ENCODE assay signal across 23 cellular contexts in the genomic region with DNA sequence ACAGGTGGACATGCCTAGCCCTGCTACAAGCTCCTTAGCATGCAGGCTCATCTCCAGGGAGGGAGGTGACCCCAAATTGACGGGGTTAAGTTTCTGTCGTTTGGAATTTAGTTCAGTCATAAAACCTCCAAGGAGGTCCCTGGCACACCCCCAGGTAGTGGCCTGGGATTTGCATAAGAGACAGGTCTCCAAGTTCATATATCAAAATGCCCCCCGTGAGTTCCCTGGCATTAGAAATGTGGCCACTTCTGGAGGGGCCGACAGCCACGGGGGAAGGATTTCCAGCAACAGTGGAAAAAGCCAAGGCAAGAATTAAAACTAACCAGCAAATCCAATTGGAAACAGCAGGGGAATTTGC.
DNase-seq lines count a peak whose midpoint lies in the region; ATAC-seq, FAIRE-seq and TF ChIP-seq lines count a peak whose summit lies in the region.
"Had no signal": no experiment of that assay in that cellular context is flagged by ENCODE, and none has a peak within 500 bp of the region (broad histone marks: within the 10 kb centered on the region; RNA-seq: fewer than 3 reads in every experiment).

No MANE protein-coding gene starts in this region.

- H4K5ac ChIP-seq in H1 (ENCODE audit: insufficient read length, low read depth, low read length) = no peak overlapping the region

- no peak overlapping the region for H3K27ac Mint-ChIP-seq in stimulated activated memory B cell treated with anti-CD40 and anti-IgM and Interleukin-4, amounts not matched to agents 10 μg/mL and 1 μg/mL and 100 μg/mL, for 72 hours
- H3K27ac Mint-ChIP-seq: B cell; CD4-positive, CD25-positive, alpha-beta regulatory T cell; CD8-positive, alpha-beta T cell had no signal

- no peak for FAIRE-seq in H1 (lab: Jason Lieb, UNC)
- FAIRE-seq: A204.1, D721Med, GM12878 had no signal

- H2BK12ac ChIP-seq in H1 (ENCODE audit: low read depth, low read length) = no peak overlapping the region

- no peak overlapping the region for H3K9ac ChIP-seq in H1 (replicated peaks in 1 of 4; ENCODE audit: extremely low read depth in 1 of 4, low read depth in 3 of 4, low read length in 3 of 4)
- H3K9ac ChIP-seq: BLaER1 had no signal

- no peak overlapping the region for H4K91ac ChIP-seq in H1 (replicated peaks; ENCODE audit: insufficient read length, low read length)

- no peaks in the 10 kb centered on the region for H3K23me2 ChIP-seq in H1 (ENCODE audit: low read depth, low read length)

- H4K8ac ChIP-seq in H1 (ENCODE audit: extremely low read depth, insufficient read depth, low read length) = no peak overlapping the region

- no peak overlapping the region for H3K56ac ChIP-seq in H1 (replicated peaks; ENCODE audit: insufficient read length, low read depth, low read length)

- CTCF ChIA-PET in HEK293 (lab: Yijun Ruan, JAX) (no interaction called here), H1 (lab: Charles Lee; ENCODE audit: partially characterized antibody) (interaction anchor here (0.7 to 1.8 kb wide), 3 partner anchors 8 to 16 kb away, joined by 3 to 11 read pairs (median 3); no protein-coding TSS in a partner anchor)

- H3K14ac ChIP-seq in H1 (ENCODE audit: insufficient read length) = no peak overlapping the region

- POLR2A ChIA-PET in HEK293 (lab: Yijun Ruan, JAX) (no interaction called here), H1 (lab: Charles Lee; ENCODE audit: partially characterized antibody) (no interaction called here)

- peaks cover 10% of the 10 kb centered on the region for H3K9me3 Mint-ChIP-seq in stimulated activated memory B cell treated with anti-CD40 and anti-IgM and Interleukin-4, amounts not matched to agents 10 μg/mL and 1 μg/mL and 100 μg/mL, for 72 hours
- H3K9me3 Mint-ChIP-seq: CD8-positive, alpha-beta T cell had no signal

- no peak for TF ChIP-seq RAD21 in H1 (IDR thresholded peaks at IDR 0.05 in 1 of 2, conservative IDR thresholded peaks at IDR 0.05 in 1 of 2; ENCODE audit: low read depth in 2 of 2, low read length in 2 of 2)

- H3K27me3 ChIP-seq in H1 (replicated peaks in 1 of 4; ENCODE audit: control insufficient read depth in 3 of 4, extremely low read depth in 1 of 4, insufficient read depth in 3 of 4, low read length in 3 of 4) (no peaks in the 10 kb centered on the region), stomach (no peaks in the 10 kb centered on the region)
- H3K27me3 ChIP-seq: BLaER1 had no signal

- no peak overlapping the region for H2BK120ac ChIP-seq in H1 (replicated peaks; ENCODE audit: low read depth, low read length)

- H3K9me3 ChIP-seq in HEK293 (ENCODE audit: control insufficient read depth, insufficient read depth, low read depth, low read length) (no peaks in the 10 kb centered on the region), H1 (ENCODE audit: insufficient read depth in 2 of 2, low read depth in 1 of 2, low read length in 1 of 2) (no peaks in the 10 kb centered on the region), stomach (peaks cover 0 to 6% (median 0%) of the 10 kb centered on the region in 4 donors)
- H3K9me3 ChIP-seq: BLaER1 had no signal

- no peak for ATAC-seq in GM18519 (IDR thresholded peaks at IDR 0.05; ENCODE audit: low FRiP score, unreplicated experiment)
- no peak for ATAC-seq in stimulated activated memory B cell treated with anti-CD40 and anti-IgM and Interleukin-4, amounts not matched to agents 10 μg/mL and 1 μg/mL and 100 μg/mL, for 72 hours
- ATAC-seq: CD8-positive, alpha-beta T cell; GM12878 had no signal

- no peaks in the 10 kb centered on the region for H3K4me1 ChIP-seq in HEK293 (ENCODE audit: control insufficient read depth, insufficient read depth, low read length)
- H3K4me1 ChIP-seq in H1 (replicated peaks in 1 of 4; ENCODE audit: control insufficient read depth in 3 of 4, insufficient read depth in 4 of 4, low read length in 3 of 4) = no peaks in the 10 kb centered on the region
- H3K4me1 ChIP-seq in stomach = no peaks in the 10 kb centered on the region

- H4K20me1 ChIP-seq in H1 (replicated peaks in 1 of 2; ENCODE audit: control insufficient read depth in 1 of 2, insufficient read depth in 2 of 2, low read length in 2 of 2) = no peaks in the 10 kb centered on the region
- H4K20me1 ChIP-seq: BLaER1 had no signal

- no peak overlapping the region for H3K4ac ChIP-seq in H1 (replicated peaks; ENCODE audit: insufficient read length, low read depth, low read length)

- H3K4me3 Mint-ChIP-seq in stimulated activated memory B cell treated with anti-CD40 and anti-IgM and Interleukin-4, amounts not matched to agents 10 μg/mL and 1 μg/mL and 100 μg/mL, for 72 hours = no peak overlapping the region
- H3K4me3 Mint-ChIP-seq: B cell; CD4-positive, CD25-positive, alpha-beta regulatory T cell; CD8-positive, alpha-beta T cell had no signal

- H2AFZ ChIP-seq in H1 (ENCODE audit: low read length) = no peak overlapping the region

- no peak overlapping the region for H3K18ac ChIP-seq in H1 (ENCODE audit: extremely low read depth, low read length)

- H3K23ac ChIP-seq in H1 (ENCODE audit: insufficient read length) = no peak overlapping the region

- H2BK15ac ChIP-seq in H1 (ENCODE audit: low read length) = no peak overlapping the region

- H3K79me1 ChIP-seq in H1 (ENCODE audit: low read depth, low read length) = no peaks in the 10 kb centered on the region

- H3K79me2 ChIP-seq in H1 (ENCODE audit: control insufficient read depth in 1 of 2, insufficient read depth in 2 of 2, low read length in 2 of 2) = no peaks in the 10 kb centered on the region

- no peaks in the 10 kb centered on the region for H3K36me3 ChIP-seq in HEK293 (ENCODE audit: control insufficient read depth in 2 of 2, insufficient read depth in 1 of 2, low read length in 2 of 2)
- H3K36me3 ChIP-seq in H1 (ENCODE audit: control insufficient read depth in 2 of 4, insufficient read depth in 4 of 4, low read length in 3 of 4) = no peaks in the 10 kb centered on the region
- no peaks in the 10 kb centered on the region for H3K36me3 ChIP-seq in stomach
- H3K36me3 ChIP-seq: BLaER1 had no signal

- H2AK5ac ChIP-seq in H1 (ENCODE audit: low read depth, low read length) = 0 out of 2 replicates have a peak overlapping the region, but pooled peaks have one; percentile 53

- no peak overlapping the region for H2BK20ac ChIP-seq in H1 (ENCODE audit: low read length)

- H3K36me3 Mint-ChIP-seq in stimulated activated memory B cell treated with anti-CD40 and anti-IgM and Interleukin-4, amounts not matched to agents 10 μg/mL and 1 μg/mL and 100 μg/mL, for 72 hours = no peaks in the 10 kb centered on the region
- H3K36me3 Mint-ChIP-seq: CD4-positive, CD25-positive, alpha-beta regulatory T cell; CD8-positive, alpha-beta T cell had no signal

- H3K4me3 ChIP-seq in HEK293 (ENCODE audit: low read depth, low read length) (no peak overlapping the region), H1 (ENCODE audit: extremely low read depth in 1 of 4, insufficient read depth in 2 of 4, low read depth in 3 of 4, low read length in 4 of 4) (no peak overlapping the region), stomach (no peak overlapping the region)
- H3K4me3 ChIP-seq: BLaER1, GM12878 had no signal

- no peak overlapping the region for H2BK5ac ChIP-seq in H1 (ENCODE audit: low read depth, low read length)

- H3K27me3 Mint-ChIP-seq in stimulated activated memory B cell treated with anti-CD40 and anti-IgM and Interleukin-4, amounts not matched to agents 10 μg/mL and 1 μg/mL and 100 μg/mL, for 72 hours = no peaks in the 10 kb centered on the region
- H3K27me3 Mint-ChIP-seq: B cell; CD4-positive, CD25-positive, alpha-beta regulatory T cell had no signal

- H3K27ac ChIP-seq in HEK293 (ENCODE audit: extremely low read depth, low read depth, low read length) = no peak overlapping the region
- H3K27ac ChIP-seq in H1 (ENCODE audit: low read depth, low read length) = no peak overlapping the region
- H3K27ac ChIP-seq in stomach = no peak overlapping the region
- H3K27ac ChIP-seq: 22Rv1, BLaER1, C4-2B had no signal

- TF ChIP-seq EP300 in H1 (IDR thresholded peaks at IDR 0.05; ENCODE audit: borderline replicate concordance in 1 of 2, low read depth in 2 of 2, low read length in 2 of 2) (no peak), stomach (IDR thresholded peaks at IDR 0.05) (no peak)

- intact Hi-C loops in stomach (cut with DNase I; ENCODE audit: low total_unique reads) = no loop called here

- WGBS in H1 (ENCODE audit: extremely low coverage in 1 of 2, insufficient coverage in 1 of 2, insufficient read length in 1 of 2, insufficient replicate concordance in 2 of 2, low coverage in 1 of 2, low lambda C conversion rate in 2 of 2, missing lambda C conversion rate in 1 of 2), 2 experiments = 72% methylated on average over 5 of the region's 5 CpGs; no CpG with 5 or more reads in 1 of the 2 experiments
- 61 to 80% (median 78%) methylated on average over 5 of the region's 5 CpGs for WGBS in stomach, 5 donors

- TF ChIP-seq POLR2A in H1 (IDR thresholded peaks at IDR 0.05; ENCODE audit: control extremely low read depth in 1 of 2, low read depth in 2 of 2, low read length in 2 of 2) (no peak), stomach (IDR thresholded peaks at IDR 0.05) (no peak)

- no peak for DNase-seq in H1 (ENCODE audit: low read depth in 1 of 2, low spot score in 2 of 2)
- DNase-seq in mesenteric fat pad (ENCODE audit: low spot score) = peak; percentile 62
- peak; percentile 17 for DNase-seq in stomach
- no peak for DNase-seq in Kasumi-1 (lab: John Stamatoyannopoulos, UW)
- DNase-seq: CD4-positive, CD25-positive, alpha-beta regulatory T cell; CD8-positive, alpha-beta T cell; DMS 273 treated with DMSO at 0.1 percent for 48 hours; DMS79; EL; GDM1; GOT3; H7; HCEC 1CT had no signal

- TF ChIP-seq CTCF in HEK293 (tag by site-specific recombination; IDR thresholded peaks at IDR 0.05) = no peak
- no peak for TF ChIP-seq CTCF in H1 (IDR thresholded peaks at IDR 0.05; ENCODE audit: control extremely low read depth in 1 of 3, insufficient read depth in 1 of 3, low read depth in 1 of 3, low read length in 3 of 3)
- TF ChIP-seq CTCF in stomach (IDR thresholded peaks at IDR 0.05) = no peak

- H3K4me2 ChIP-seq in H1 (ENCODE audit: insufficient read depth in 1 of 2, low read depth in 2 of 2, low read length in 2 of 2) = no peak overlapping the region

- no peaks in the 10 kb centered on the region for H3K4me1 Mint-ChIP-seq in stimulated activated memory B cell treated with anti-CD40 and anti-IgM and Interleukin-4, amounts not matched to agents 10 μg/mL and 1 μg/mL and 100 μg/mL, for 72 hours
- H3K4me1 Mint-ChIP-seq: B cell had no signal

TF ChIP-seq in H1, 55 proteins besides CTCF, POLR2A, EP300 and RAD21 (continues in another document):
- TF ChIP-seq RNF2 (IDR thresholded peaks at IDR 0.05; ENCODE audit: borderline replicate concordance, low read depth, low read length, missing control alignments, poor library complexity, severe bottlenecking) (no peak), JUN (IDR thresholded peaks at IDR 0.05; ENCODE audit: low read depth, low read length) (no peak), CHD2 (IDR thresholded peaks at IDR 0.05; ENCODE audit: low read length) (no peak), FOSL1 (IDR thresholded peaks at IDR 0.05; ENCODE audit: insufficient read depth, low read depth, low read length) (no peak), JUND (IDR thresholded peaks at IDR 0.05; ENCODE audit: low read length) (no peak), KDM1A (IDR thresholded peaks at IDR 0.05; ENCODE audit: borderline replicate concordance, low read length) (no peak), GABPA (IDR thresholded peaks at IDR 0.05; ENCODE audit: borderline replicate concordance, insufficient read depth, low read length) (no peak), TEAD4 (IDR thresholded peaks at IDR 0.05; ENCODE audit: low read depth, low read length) (no peak)

Comparison
In these comparisons a context has a peak if more than half of its experiments do, and no peak if none do; other contexts are left out.
1. DNase-seq: peak in mesenteric fat pad (single experiment) and stomach (single experiment); none in H1 (0 of 2) and Kasumi-1 (0 of 2).